Comparison of ENCODE assay signal across 8 cellular contexts in the genomic region with DNA sequence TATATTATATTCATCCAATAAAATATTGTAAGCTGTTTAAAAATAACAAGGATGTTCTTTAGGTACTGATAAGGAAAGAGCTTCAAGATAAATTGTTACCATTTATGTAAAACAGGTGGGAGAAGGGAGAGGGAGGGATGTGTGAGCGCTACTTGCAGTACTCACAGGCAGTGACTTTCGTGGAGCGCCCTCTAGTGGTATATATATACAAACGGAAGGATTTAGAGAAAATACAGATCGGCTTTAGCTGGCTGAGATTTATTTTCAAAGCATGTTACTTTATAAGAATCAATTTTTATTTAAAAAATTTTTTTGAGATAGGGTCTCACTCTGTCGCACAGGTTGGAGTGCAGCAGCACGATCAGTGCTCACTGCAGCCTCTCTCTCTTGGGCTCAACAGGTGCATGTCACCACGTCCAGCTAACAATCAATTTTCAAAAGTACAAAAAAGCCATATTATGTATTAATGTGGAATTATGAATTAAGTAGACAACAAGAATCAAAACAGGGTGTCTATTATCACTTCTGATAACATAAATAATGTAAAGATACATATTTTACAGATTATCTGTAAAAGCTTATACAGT. TPM values are rescaled to one million over a fixed set of nuclear protein-coding genes. Genes with fewer than 3 reads are reported as not detected.
DNase-seq lines count a peak whose midpoint lies in the region; ATAC-seq, FAIRE-seq and TF ChIP-seq lines count a peak whose summit lies in the region.

No MANE protein-coding gene starts in this region.

- TF ChIP-seq CTCF in fibroblast of villous mesenchyme (IDR thresholded peaks at IDR 0.05; ENCODE audit: insufficient read depth, low read depth, low read length) (peak; percentile 74), progenitor cell of endocrine pancreas (IDR thresholded peaks at IDR 0.05; ENCODE audit: unreplicated experiment) (peak; percentile 81)

- H3K9me3 ChIP-seq in CD4-positive, CD25-positive, alpha-beta regulatory T cell (ENCODE audit: control insufficient read depth in 2 of 2, low read length in 2 of 2) = no peaks in the 10 kb centered on the region
- no peaks in the 10 kb centered on the region for H3K9me3 ChIP-seq in HAP-1

- H3K27ac ChIP-seq in CD4-positive, CD25-positive, alpha-beta regulatory T cell (ENCODE audit: insufficient read depth, low read length, poor library complexity, severe bottlenecking) = no peak overlapping the region

- ATAC-seq in CD4-positive, CD25-positive, alpha-beta regulatory T cell (ENCODE audit: low read depth in 2 of 2) = no peak

- in situ Hi-C loops in HAP-1 (cut with MboI; ENCODE audit: low sequenced_read_pairs) = no loop called here

- no peak overlapping the region for H3K4me3 ChIP-seq in CD4-positive, CD25-positive, alpha-beta regulatory T cell (ENCODE audit: low read depth, low read length)
- no peak overlapping the region for H3K4me3 ChIP-seq in HAP-1
- no peak overlapping the region for H3K4me3 ChIP-seq in fibroblast of villous mesenchyme (ENCODE audit: low read depth, low read length)

- CTCF ChIA-PET in activated CD4-positive, alpha-beta T cell treated with anti-CD3 and anti-CD28 coated beads, Interleukin-2, amount 10 ng/mL, durations not matched to agents 7 days and 5 days (lab: Charles Lee) = interaction anchor here (0.6 to 2.9 kb wide), 18 partner anchors 8 to 311 kb away, joined by 3 to 28 read pairs (median 4); no protein-coding TSS in a partner anchor

- FAIRE-seq in GM12892 (lab: Jason Lieb, UNC) = no peak

- peak; percentile 40 to 82 (median 69) for DNase-seq in CD4-positive, CD25-positive, alpha-beta regulatory T cell
- peak; percentile 69 to 71 for DNase-seq in HAP-1 (ENCODE audit: low spot score in 2 of 2)
- DNase-seq in NCI-H510A (lab: John Stamatoyannopoulos, UW) = peak; percentile 38
- peak; percentile 73 for DNase-seq in activated CD4-positive, alpha-beta T cell treated with anti-CD3 and anti-CD28 coated beads, Interleukin-2, amount 10 ng/mL, durations not matched to agents 7 days and 5 days
- DNase-seq in fibroblast of villous mesenchyme (ENCODE audit: low read depth) = peak; percentile 84
- no peak for DNase-seq in progenitor cell of endocrine pancreas (ENCODE audit: low spot score, unreplicated experiment)
- DNase-seq in activated T-helper 1 cell treated with anti-CD3 and anti-CD28 coated beads, Interleukin-12 subunit alpha, Interleukin-12 subunit beta, Interleukin-2, Interleukin-4 antibody, amounts not matched to agents 30 ng/mL and 10 ng/mL and 1 ng/mL, durations not matched to agents 14 hours and 24 hours and 36 hours (ENCODE audit: low spot score) = no peak
- no peak for DNase-seq in GM12892 (ENCODE audit: insufficient read length)

- H3K4me1 ChIP-seq in CD4-positive, CD25-positive, alpha-beta regulatory T cell (ENCODE audit: control insufficient read depth, insufficient read depth, low read length, poor library complexity, severe bottlenecking) = peaks cover 17% of the 10 kb centered on the region
- peaks cover 9% of the 10 kb centered on the region for H3K4me1 ChIP-seq in HAP-1

- POLR2A ChIA-PET in activated CD4-positive, alpha-beta T cell treated with anti-CD3 and anti-CD28 coated beads, Interleukin-2, amount 10 ng/mL, durations not matched to agents 7 days and 5 days (lab: Charles Lee) = interaction anchor here (1.0 kb wide), 1 partner anchor 99 kb away, joined by 3 read pairs; no protein-coding TSS in a partner anchor

- no peaks in the 10 kb centered on the region for H3K36me3 Mint-ChIP-seq in CD4-positive, CD25-positive, alpha-beta regulatory T cell
- H3K36me3 Mint-ChIP-seq in activated CD4-positive, alpha-beta T cell treated with anti-CD3 and anti-CD28 coated beads, Interleukin-2, amount 10 ng/mL, durations not matched to agents 7 days and 5 days (ENCODE audit: low read depth) = no peaks in the 10 kb centered on the region
- H3K36me3 Mint-ChIP-seq in progenitor cell of endocrine pancreas (ENCODE audit: insufficient read depth) = no peaks in the 10 kb centered on the region
- no peaks in the 10 kb centered on the region for H3K36me3 Mint-ChIP-seq in activated T-helper 1 cell treated with anti-CD3 and anti-CD28 coated beads, Interleukin-12 subunit alpha, Interleukin-12 subunit beta, Interleukin-2, Interleukin-4 antibody, amounts not matched to agents 30 ng/mL and 10 ng/mL and 1 ng/mL, durations not matched to agents 14 hours and 24 hours and 36 hours (ENCODE audit: low read depth)

- H3K27me3 Mint-ChIP-seq in CD4-positive, CD25-positive, alpha-beta regulatory T cell = peaks cover 21% of the 10 kb centered on the region
- peaks cover 22% of the 10 kb centered on the region for H3K27me3 Mint-ChIP-seq in activated CD4-positive, alpha-beta T cell treated with anti-CD3 and anti-CD28 coated beads, Interleukin-2, amount 10 ng/mL, durations not matched to agents 7 days and 5 days
- peaks cover 3% of the 10 kb centered on the region for H3K27me3 Mint-ChIP-seq in progenitor cell of endocrine pancreas
- peaks cover 16% of the 10 kb centered on the region for H3K27me3 Mint-ChIP-seq in activated T-helper 1 cell treated with anti-CD3 and anti-CD28 coated beads, Interleukin-12 subunit alpha, Interleukin-12 subunit beta, Interleukin-2, Interleukin-4 antibody, amounts not matched to agents 30 ng/mL and 10 ng/mL and 1 ng/mL, durations not matched to agents 14 hours and 24 hours and 36 hours (ENCODE audit: insufficient read depth)

- H3K27ac Mint-ChIP-seq in CD4-positive, CD25-positive, alpha-beta regulatory T cell = no peak overlapping the region
- no peak overlapping the region for H3K27ac Mint-ChIP-seq in activated CD4-positive, alpha-beta T cell treated with anti-CD3 and anti-CD28 coated beads, Interleukin-2, amount 10 ng/mL, durations not matched to agents 7 days and 5 days
- H3K27ac Mint-ChIP-seq in progenitor cell of endocrine pancreas = no peak overlapping the region
- H3K27ac Mint-ChIP-seq in activated T-helper 1 cell treated with anti-CD3 and anti-CD28 coated beads, Interleukin-12 subunit alpha, Interleukin-12 subunit beta, Interleukin-2, Interleukin-4 antibody, amounts not matched to agents 30 ng/mL and 10 ng/mL and 1 ng/mL, durations not matched to agents 14 hours and 24 hours and 36 hours = no peak overlapping the region

- H3K36me3 ChIP-seq in CD4-positive, CD25-positive, alpha-beta regulatory T cell (ENCODE audit: control insufficient read depth, insufficient read depth, low read length) = no peaks in the 10 kb centered on the region
- H3K36me3 ChIP-seq in HAP-1 (replicated peaks) = no peaks in the 10 kb centered on the region

- peak overlapping the region in 1 of 4 donors; percentile 61 for H3K4me3 Mint-ChIP-seq in CD4-positive, CD25-positive, alpha-beta regulatory T cell
- no peak overlapping the region for H3K4me3 Mint-ChIP-seq in activated CD4-positive, alpha-beta T cell treated with anti-CD3 and anti-CD28 coated beads, Interleukin-2, amount 10 ng/mL, durations not matched to agents 7 days and 5 days
- H3K4me3 Mint-ChIP-seq in progenitor cell of endocrine pancreas (ENCODE audit: low read depth) = no peak overlapping the region
- H3K4me3 Mint-ChIP-seq in activated T-helper 1 cell treated with anti-CD3 and anti-CD28 coated beads, Interleukin-12 subunit alpha, Interleukin-12 subunit beta, Interleukin-2, Interleukin-4 antibody, amounts not matched to agents 30 ng/mL and 10 ng/mL and 1 ng/mL, durations not matched to agents 14 hours and 24 hours and 36 hours = no peak overlapping the region

- H3K27me3 ChIP-seq in CD4-positive, CD25-positive, alpha-beta regulatory T cell (ENCODE audit: control insufficient read depth, insufficient read depth, low read length) = peaks cover 12% of the 10 kb centered on the region
- H3K27me3 ChIP-seq in HAP-1 (ENCODE audit: low read depth) = no peaks in the 10 kb centered on the region

- peaks cover 4 to 21% (median 17%) of the 10 kb centered on the region in 4 donors for H3K4me1 Mint-ChIP-seq in CD4-positive, CD25-positive, alpha-beta regulatory T cell
- H3K4me1 Mint-ChIP-seq in activated CD4-positive, alpha-beta T cell treated with anti-CD3 and anti-CD28 coated beads, Interleukin-2, amount 10 ng/mL, durations not matched to agents 7 days and 5 days = peaks cover 13% of the 10 kb centered on the region
- H3K4me1 Mint-ChIP-seq in progenitor cell of endocrine pancreas (ENCODE audit: low read depth) = peaks cover 9% of the 10 kb centered on the region
- H3K4me1 Mint-ChIP-seq in activated T-helper 1 cell treated with anti-CD3 and anti-CD28 coated beads, Interleukin-12 subunit alpha, Interleukin-12 subunit beta, Interleukin-2, Interleukin-4 antibody, amounts not matched to agents 30 ng/mL and 10 ng/mL and 1 ng/mL, durations not matched to agents 14 hours and 24 hours and 36 hours (ENCODE audit: low read depth) = peaks cover 20% of the 10 kb centered on the region

- intact Hi-C loops in activated T-helper 1 cell treated with anti-CD3 and anti-CD28 coated beads, Interleukin-12 subunit alpha, Interleukin-12 subunit beta, Interleukin-2, Interleukin-4 antibody, amounts not matched to agents 30 ng/mL and 10 ng/mL and 1 ng/mL, durations not matched to agents 14 hours and 24 hours and 36 hours (cut with micrococcal nuclease) = no loop called here

- no peak for TF ChIP-seq POLR2A in GM12892 (IDR thresholded peaks at IDR 0.05; ENCODE audit: low read depth, low read length)

- H3K9me3 Mint-ChIP-seq in CD4-positive, CD25-positive, alpha-beta regulatory T cell = no peaks in the 10 kb centered on the region
- no peaks in the 10 kb centered on the region for H3K9me3 Mint-ChIP-seq in activated CD4-positive, alpha-beta T cell treated with anti-CD3 and anti-CD28 coated beads, Interleukin-2, amount 10 ng/mL, durations not matched to agents 7 days and 5 days
- no peaks in the 10 kb centered on the region for H3K9me3 Mint-ChIP-seq in progenitor cell of endocrine pancreas (ENCODE audit: low read depth)
- H3K9me3 Mint-ChIP-seq in activated T-helper 1 cell treated with anti-CD3 and anti-CD28 coated beads, Interleukin-12 subunit alpha, Interleukin-12 subunit beta, Interleukin-2, Interleukin-4 antibody, amounts not matched to agents 30 ng/mL and 10 ng/mL and 1 ng/mL, durations not matched to agents 14 hours and 24 hours and 36 hours = no peaks in the 10 kb centered on the region

RNA-seq across cellular contexts. Expression of a gene that starts 3.3 kb away (rescaled TPM):
- total RNA-seq in CD4-positive, CD25-positive, alpha-beta regulatory T cell = not detected
- not detected for polyA plus RNA-seq in CD4-positive, CD25-positive, alpha-beta regulatory T cell
- total RNA-seq in activated CD4-positive, alpha-beta T cell treated with anti-CD3 and anti-CD28 coated beads, Interleukin-2, amount 10 ng/mL, durations not matched to agents 7 days and 5 days = not detected
- total RNA-seq in fibroblast of villous mesenchyme (not detected in 2 replicates), progenitor cell of endocrine pancreas (not detected in 2 replicates)
- total RNA-seq in activated T-helper 1 cell treated with anti-CD3 and anti-CD28 coated beads, Interleukin-12 subunit alpha, Interleukin-12 subunit beta, Interleukin-2, Interleukin-4 antibody, amounts not matched to agents 30 ng/mL and 10 ng/mL and 1 ng/mL, durations not matched to agents 14 hours and 24 hours and 36 hours = not detected in 2 replicates
- polyA plus RNA-seq in GM12892 (2012; ENCODE audit: missing spikeins) = not detected

RNA-seq across cellular contexts. Expression of a gene that starts 20.6 kb away (rescaled TPM):
- total RNA-seq in CD4-positive, CD25-positive, alpha-beta regulatory T cell = 56.3 TPM
- polyA plus RNA-seq in CD4-positive, CD25-positive, alpha-beta regulatory T cell = 1 to 10 TPM in 3 of 4 donors, under 1 TPM in 1; 0.60 to 1.8 (median 1.5) TPM
- total RNA-seq in activated CD4-positive, alpha-beta T cell treated with anti-CD3 and anti-CD28 coated beads, Interleukin-2, amount 10 ng/mL, durations not matched to agents 7 days and 5 days = 10 to 100 TPM; 48.5 to 50.5 TPM
- total RNA-seq in fibroblast of villous mesenchyme (12.5 and 13.9 TPM in 2 replicates), progenitor cell of endocrine pancreas (120 and 127 TPM in 2 replicates)
- total RNA-seq in activated T-helper 1 cell treated with anti-CD3 and anti-CD28 coated beads, Interleukin-12 subunit alpha, Interleukin-12 subunit beta, Interleukin-2, Interleukin-4 antibody, amounts not matched to agents 30 ng/mL and 10 ng/mL and 1 ng/mL, durations not matched to agents 14 hours and 24 hours and 36 hours = 19.8 and 22.6 TPM in 2 replicates
- polyA plus RNA-seq in GM12892 (2012; ENCODE audit: missing spikeins) = 2.8 TPM

RNA-seq across cellular contexts. Expression of a gene that starts 27.4 kb away (rescaled TPM):
- total RNA-seq in CD4-positive, CD25-positive, alpha-beta regulatory T cell = 2.4 TPM
- polyA plus RNA-seq in CD4-positive, CD25-positive, alpha-beta regulatory T cell = 1 to 10 TPM in 2 of 4 donors, not detected in 2; 1.0 to 4.8 TPM
- total RNA-seq in activated CD4-positive, alpha-beta T cell treated with anti-CD3 and anti-CD28 coated beads, Interleukin-2, amount 10 ng/mL, durations not matched to agents 7 days and 5 days = not detected
- total RNA-seq in fibroblast of villous mesenchyme (0.32 TPM in 1 of 2 replicates, not detected in the other), progenitor cell of endocrine pancreas (0.14 TPM in 1 of 2 replicates, not detected in the other)
- total RNA-seq in activated T-helper 1 cell treated with anti-CD3 and anti-CD28 coated beads, Interleukin-12 subunit alpha, Interleukin-12 subunit beta, Interleukin-2, Interleukin-4 antibody, amounts not matched to agents 30 ng/mL and 10 ng/mL and 1 ng/mL, durations not matched to agents 14 hours and 24 hours and 36 hours = 2.4 and 2.7 TPM in 2 replicates
- not detected for polyA plus RNA-seq in GM12892 (2012; ENCODE audit: missing spikeins)

Comparison
In these comparisons a context has a peak if more than half of its experiments do, and no peak if none do; other contexts are left out.
1. DNase-seq: peak in CD4-positive, CD25-positive, alpha-beta regulatory T cell (3 of 3), HAP-1 (2 of 2), NCI-H510A (single experiment), activated CD4-positive, alpha-beta T cell treated with anti-CD3 and anti-CD28 coated beads, Interleukin-2, amount 10 ng/mL, durations not matched to agents 7 days and 5 days (single experiment) and fibroblast of villous mesenchyme (single experiment); none in progenitor cell of endocrine pancreas (single experiment), activated T-helper 1 cell treated with anti-CD3 and anti-CD28 coated beads, Interleukin-12 subunit alpha, Interleukin-12 subunit beta, Interleukin-2, Interleukin-4 antibody, amounts not matched to agents 30 ng/mL and 10 ng/mL and 1 ng/mL, durations not matched to agents 14 hours and 24 hours and 36 hours (single experiment) and GM12892 (single experiment).